In genomic region chr1:11888206-11888876, GRCh38 we compare ENCODE assay signal across 1 cellular context.
A peak's percentile ranks its signal among the peaks of the same experiment; 100 is the strongest.
TF ChIP-seq lines count a peak whose summit lies in the region.

No MANE protein-coding gene starts in this region.

TF ChIP-seq in HepG2, 621 proteins besides CTCF, POLR2A, EP300 and RAD21:
- TF ChIP-seq MIXL1 (CRISPR knock-in tag; IDR thresholded peaks at IDR 0.05) (no peak), FOXO1 (CRISPR knock-in tag; IDR thresholded peaks at IDR 0.05) (no peak), ZNF768 (CRISPR knock-in tag; IDR thresholded peaks at IDR 0.05) (peak; percentile 97), NR2F6 (IDR thresholded peaks at IDR 0.05) (no peak), NR2F6 (CRISPR knock-in tag; IDR thresholded peaks at IDR 0.05) (no peak), ZFP36 (IDR thresholded peaks at IDR 0.05; ENCODE audit: borderline replicate concordance, low read depth, low read length, partially characterized antibody) (no peak), CEBPG (CRISPR knock-in tag; IDR thresholded peaks at IDR 0.05) (no peak), ZFP91 (CRISPR knock-in tag; IDR thresholded peaks at IDR 0.05; ENCODE audit: borderline replicate concordance) (no peak), ZMYM3 (CRISPR knock-in tag; IDR thresholded peaks at IDR 0.05) (peak; percentile 82), ZNF263 (CRISPR knock-in tag; IDR thresholded peaks at IDR 0.05) (no peak), ZNF121 (CRISPR knock-in tag; IDR thresholded peaks at IDR 0.05) (no peak), ZNF513 (CRISPR knock-in tag; conservative IDR thresholded peaks at IDR 0.05) (no peak), KDM1A (CRISPR knock-in tag; IDR thresholded peaks at IDR 0.05) (peak; percentile 50; the same call in 1 of the 2 replicates), ATF7 (IDR thresholded peaks at IDR 0.05) (no peak), ATF7 (CRISPR knock-in tag; IDR thresholded peaks at IDR 0.05) (0 out of 2 replicates have a peak, but pooled peaks have one; percentile 26), NR3C1 (CRISPR knock-in tag; IDR thresholded peaks at IDR 0.05) (no peak), ZNF660 (CRISPR knock-in tag; IDR thresholded peaks at IDR 0.05; ENCODE audit: borderline replicate concordance, low read depth) (no peak), GTF2F1 (IDR thresholded peaks at IDR 0.05; ENCODE audit: low read length) (no peak), HBP1 (CRISPR knock-in tag; IDR thresholded peaks at IDR 0.05; ENCODE audit: low read depth) (no peak), SRSF4 (IDR thresholded peaks at IDR 0.05; ENCODE audit: low read depth, low read length, poor library complexity, severe bottlenecking) (no peak), SMAD3 (CRISPR knock-in tag; IDR thresholded peaks at IDR 0.05) (no peak), ZNF629 (CRISPR knock-in tag; conservative IDR thresholded peaks at IDR 0.05) (no peak), KDM5B (CRISPR knock-in tag; IDR thresholded peaks at IDR 0.05; ENCODE audit: borderline replicate concordance) (no peak), CREB1 (IDR thresholded peaks at IDR 0.05) (no peak), CREB1 (CRISPR knock-in tag; IDR thresholded peaks at IDR 0.05) (no peak), MTF1 (CRISPR knock-in tag; IDR thresholded peaks at IDR 0.05) (no peak), CHCHD3 (CRISPR knock-in tag; IDR thresholded peaks at IDR 0.05) (no peak)
